11 cellular contexts compared by ENCODE assay signal in the genomic region with DNA sequence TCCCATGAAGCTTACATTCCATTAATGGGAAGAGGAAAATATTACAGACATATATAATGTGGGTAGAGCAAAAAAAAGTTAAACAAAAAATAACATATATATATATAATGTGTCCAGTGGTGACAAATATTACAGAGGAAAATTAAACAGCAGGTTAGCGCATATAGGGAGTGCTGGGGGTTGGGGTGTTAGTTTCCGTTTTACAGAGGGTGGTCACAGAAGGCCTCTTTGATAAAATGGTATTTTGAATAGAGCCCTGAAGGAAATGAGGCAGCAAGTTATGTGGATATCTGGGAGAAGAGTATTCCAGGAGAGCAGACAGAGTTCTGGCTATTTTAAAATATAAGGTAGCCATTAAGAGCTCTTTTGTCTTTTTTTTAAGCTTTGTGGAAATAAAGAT.
DNase-seq lines count a peak whose midpoint lies in the region; ATAC-seq and TF ChIP-seq lines count a peak whose summit lies in the region.
"Had no signal": no experiment of that assay in that cellular context is flagged by ENCODE, and none has a peak within 500 bp of the region (broad histone marks: within the 10 kb centered on the region; RNA-seq: fewer than 3 reads in every experiment).

No MANE protein-coding gene starts in this region.

- CTCF ChIA-PET in activated CD4-positive, alpha-beta T cell treated with anti-CD3 and anti-CD28 coated beads for 36 hours (lab: Charles Lee): interaction anchor here (0.9 to 1.2 kb wide), 2 partner anchors 11 to 20 kb away, joined by 3 read pairs; no protein-coding TSS in a partner anchor

- H3K4me1 Mint-ChIP-seq in activated naive CD8-positive, alpha-beta T cell treated with anti-CD3 and anti-CD28 coated beads for 36 hours: peaks cover 29% of the 10 kb centered on the region
- H3K4me1 Mint-ChIP-seq in activated naive CD8-positive, alpha-beta T cell treated with anti-CD3 and anti-CD28 coated beads, Interleukin-2, amount 50 U/mL, for 24 hours: peaks cover 20% of the 10 kb centered on the region
- H3K4me1 Mint-ChIP-seq in activated CD4-positive, alpha-beta T cell treated with anti-CD3 and anti-CD28 coated beads for 36 hours: peaks cover 10% of the 10 kb centered on the region
- peaks cover 0 to 2% of the 10 kb centered on the region in 2 donors for H3K4me1 Mint-ChIP-seq in stimulated activated naive B cell treated with anti-CD40 and anti-IgM and Interleukin-4, amounts not matched to agents 10 μg/mL and 1 μg/mL and 100 μg/mL, for 72 hours

- H3K36me3 Mint-ChIP-seq in activated naive CD8-positive, alpha-beta T cell treated with anti-CD3 and anti-CD28 coated beads for 36 hours: peaks cover 12% of the 10 kb centered on the region
- peaks cover 18% of the 10 kb centered on the region for H3K36me3 Mint-ChIP-seq in activated naive CD8-positive, alpha-beta T cell treated with anti-CD3 and anti-CD28 coated beads, Interleukin-2, amount 50 U/mL, for 24 hours (ENCODE audit: low read depth)
- H3K36me3 Mint-ChIP-seq in activated CD4-positive, alpha-beta T cell treated with anti-CD3 and anti-CD28 coated beads for 36 hours (ENCODE audit: low read depth): peaks cover 17% of the 10 kb centered on the region
- H3K36me3 Mint-ChIP-seq in stimulated activated naive B cell treated with anti-CD40 and anti-IgM and Interleukin-4, amounts not matched to agents 10 μg/mL and 1 μg/mL and 100 μg/mL, for 72 hours: peaks cover 28 to 47% of the 10 kb centered on the region in 2 donors

- H3K9me3 ChIP-seq in breast epithelium (no peaks in the 10 kb centered on the region), lower lobe of right lung (no peaks in the 10 kb centered on the region), stomach smooth muscle (ENCODE audit: control insufficient read depth in 2 of 2, low read length in 2 of 2) (no peaks in the 10 kb centered on the region)
- H3K9me3 ChIP-seq: vagina had no signal

- DNase-seq in activated naive CD8-positive, alpha-beta T cell treated with anti-CD3 and anti-CD28 coated beads for 36 hours: no peak
- no peak for DNase-seq in activated naive CD8-positive, alpha-beta T cell treated with anti-CD3 and anti-CD28 coated beads, Interleukin-2, amount 50 U/mL, for 24 hours
- DNase-seq in breast epithelium (ENCODE audit: low spot score in 2 of 2) (no peak), lower lobe of right lung (no peak), Kasumi-1 (lab: John Stamatoyannopoulos, UW) (no peak)
- no peak for DNase-seq in activated CD4-positive, alpha-beta T cell treated with anti-CD3 and anti-CD28 coated beads for 36 hours
- DNase-seq in stimulated activated naive B cell treated with anti-CD40 and anti-IgM and Interleukin-4, amounts not matched to agents 10 μg/mL and 1 μg/mL and 100 μg/mL, for 72 hours: no peak
- DNase-seq: erythroblast, NCI-H1436 treated with DMSO at 0.1 percent for 48 hours had no signal

- TF ChIP-seq POLR2A in breast epithelium (IDR thresholded peaks at IDR 0.05): no peak

- H3K27me3 ChIP-seq in breast epithelium (no peaks in the 10 kb centered on the region), lower lobe of right lung (ENCODE audit: low read depth) (no peaks in the 10 kb centered on the region), stomach smooth muscle (ENCODE audit: control insufficient read depth in 1 of 2, insufficient read depth in 2 of 2, low read length in 2 of 2) (no peaks in the 10 kb centered on the region)
- H3K27me3 ChIP-seq: vagina had no signal

- H3K4me3 Mint-ChIP-seq in activated naive CD8-positive, alpha-beta T cell treated with anti-CD3 and anti-CD28 coated beads for 36 hours: no peak overlapping the region
- H3K4me3 Mint-ChIP-seq in activated naive CD8-positive, alpha-beta T cell treated with anti-CD3 and anti-CD28 coated beads, Interleukin-2, amount 50 U/mL, for 24 hours: no peak overlapping the region
- H3K4me3 Mint-ChIP-seq in activated CD4-positive, alpha-beta T cell treated with anti-CD3 and anti-CD28 coated beads for 36 hours: no peak overlapping the region
- no peak overlapping the region for H3K4me3 Mint-ChIP-seq in stimulated activated naive B cell treated with anti-CD40 and anti-IgM and Interleukin-4, amounts not matched to agents 10 μg/mL and 1 μg/mL and 100 μg/mL, for 72 hours

- H3K27ac Mint-ChIP-seq in activated naive CD8-positive, alpha-beta T cell treated with anti-CD3 and anti-CD28 coated beads for 36 hours: peak overlapping the region; percentile 39
- no peak overlapping the region for H3K27ac Mint-ChIP-seq in activated naive CD8-positive, alpha-beta T cell treated with anti-CD3 and anti-CD28 coated beads, Interleukin-2, amount 50 U/mL, for 24 hours
- H3K27ac Mint-ChIP-seq in activated CD4-positive, alpha-beta T cell treated with anti-CD3 and anti-CD28 coated beads for 36 hours: no peak overlapping the region
- H3K27ac Mint-ChIP-seq in stimulated activated naive B cell treated with anti-CD40 and anti-IgM and Interleukin-4, amounts not matched to agents 10 μg/mL and 1 μg/mL and 100 μg/mL, for 72 hours: no peak overlapping the region

- intact Hi-C loops in breast epithelium (cut with DNase I; ENCODE audit: low total_unique reads): loop anchor here (10.0 kb wide), 1 partner anchor 635 kb away; no protein-coding TSS in a partner anchor
- intact Hi-C loops in lower lobe of right lung (cut with DNase I): no loop called here
- intact Hi-C loops in activated CD4-positive, alpha-beta T cell treated with anti-CD3 and anti-CD28 coated beads for 36 hours (cut with DNase I, micrococcal nuclease): no loop called here

- no peaks in the 10 kb centered on the region for H3K9me3 Mint-ChIP-seq in activated naive CD8-positive, alpha-beta T cell treated with anti-CD3 and anti-CD28 coated beads for 36 hours
- H3K9me3 Mint-ChIP-seq in activated naive CD8-positive, alpha-beta T cell treated with anti-CD3 and anti-CD28 coated beads, Interleukin-2, amount 50 U/mL, for 24 hours: no peaks in the 10 kb centered on the region
- H3K9me3 Mint-ChIP-seq in activated CD4-positive, alpha-beta T cell treated with anti-CD3 and anti-CD28 coated beads for 36 hours (ENCODE audit: low read depth): no peaks in the 10 kb centered on the region
- H3K9me3 Mint-ChIP-seq in stimulated activated naive B cell treated with anti-CD40 and anti-IgM and Interleukin-4, amounts not matched to agents 10 μg/mL and 1 μg/mL and 100 μg/mL, for 72 hours: no peaks in the 10 kb centered on the region

- peak overlapping the region in 1 of 2 donors; percentile 43 for H3K9ac ChIP-seq in stomach smooth muscle (ENCODE audit: low read length in 2 of 2)

- no peak for ATAC-seq in activated naive CD8-positive, alpha-beta T cell treated with anti-CD3 and anti-CD28 coated beads, Interleukin-2, amount 50 U/mL, for 24 hours
- ATAC-seq in lower lobe of right lung: no peak
- no peak for ATAC-seq in activated CD4-positive, alpha-beta T cell treated with anti-CD3 and anti-CD28 coated beads for 36 hours
- no peak for ATAC-seq in stimulated activated naive B cell treated with anti-CD40 and anti-IgM and Interleukin-4, amounts not matched to agents 10 μg/mL and 1 μg/mL and 100 μg/mL, for 72 hours (replicated peaks)

- H3K27me3 Mint-ChIP-seq in activated naive CD8-positive, alpha-beta T cell treated with anti-CD3 and anti-CD28 coated beads for 36 hours: no peaks in the 10 kb centered on the region
- no peaks in the 10 kb centered on the region for H3K27me3 Mint-ChIP-seq in activated naive CD8-positive, alpha-beta T cell treated with anti-CD3 and anti-CD28 coated beads, Interleukin-2, amount 50 U/mL, for 24 hours
- H3K27me3 Mint-ChIP-seq in activated CD4-positive, alpha-beta T cell treated with anti-CD3 and anti-CD28 coated beads for 36 hours: no peaks in the 10 kb centered on the region
- no peaks in the 10 kb centered on the region for H3K27me3 Mint-ChIP-seq in stimulated activated naive B cell treated with anti-CD40 and anti-IgM and Interleukin-4, amounts not matched to agents 10 μg/mL and 1 μg/mL and 100 μg/mL, for 72 hours

- TF ChIP-seq CTCF in breast epithelium (IDR thresholded peaks at IDR 0.05): no peak
- no peak for TF ChIP-seq CTCF in lower lobe of right lung (IDR thresholded peaks at IDR 0.05)

- no peaks in the 10 kb centered on the region for H3K36me3 ChIP-seq in breast epithelium
- peaks cover 50% of the 10 kb centered on the region for H3K36me3 ChIP-seq in lower lobe of right lung
- peaks cover 8 to 12% of the 10 kb centered on the region in 2 donors for H3K36me3 ChIP-seq in stomach smooth muscle (ENCODE audit: control insufficient read depth in 2 of 2, insufficient read depth in 2 of 2, low read length in 2 of 2)

- H3K4me1 ChIP-seq in breast epithelium: no peaks in the 10 kb centered on the region
- peaks cover 21% of the 10 kb centered on the region for H3K4me1 ChIP-seq in lower lobe of right lung
- H3K4me1 ChIP-seq in stomach smooth muscle (ENCODE audit: control insufficient read depth, insufficient read depth, low read length): peaks cover 14% of the 10 kb centered on the region

- no peak overlapping the region for H3K4me3 ChIP-seq in breast epithelium
- no peak overlapping the region for H3K4me3 ChIP-seq in lower lobe of right lung
- H3K4me3 ChIP-seq in stomach smooth muscle (ENCODE audit: low read length in 2 of 2): no peak overlapping the region
- H3K4me3 ChIP-seq: vagina had no signal

- POLR2A ChIA-PET in activated CD4-positive, alpha-beta T cell treated with anti-CD3 and anti-CD28 coated beads for 36 hours (lab: Charles Lee): no interaction called here

- H3K27ac ChIP-seq in breast epithelium: peak overlapping the region; percentile 72 to 78
- H3K27ac ChIP-seq in lower lobe of right lung: peak overlapping the region; percentile 67
- H3K27ac ChIP-seq in stomach smooth muscle (ENCODE audit: low read length): peak overlapping the region; percentile 37
